10 cellular contexts compared by ENCODE assay signal in genomic region chr2:237227190-237227988, GRCh38.
DNase-seq lines count a peak whose midpoint lies in the region; ATAC-seq and TF ChIP-seq lines count a peak whose summit lies in the region.
"Had no signal": no experiment of that assay in that cellular context is flagged by ENCODE, and none has a peak within 500 bp of the region (broad histone marks: within the 10 kb centered on the region; RNA-seq: fewer than 3 reads in every experiment).

No MANE protein-coding gene starts in this region.

- WGBS in neuronal stem cell (ENCODE audit: extremely low coverage in 2 of 2, insufficient read length in 2 of 2, insufficient replicate concordance in 1 of 2), 2 donors, result no CpG with 5 or more reads among the region's 8 CpGs

- ATAC-seq in GM21529 (IDR thresholded peaks at IDR 0.05; ENCODE audit: unreplicated experiment) (no peak), HG02763 (IDR thresholded peaks at IDR 0.05; ENCODE audit: unreplicated experiment) (no peak)

- H3K27me3 ChIP-seq in AG04450 (ENCODE audit: control insufficient read depth, insufficient read depth, low read length) (no peaks in the 10 kb centered on the region), neuronal stem cell (ENCODE audit: control insufficient read depth in 3 of 3, insufficient read depth in 3 of 3, low read depth in 1 of 3, low read length in 3 of 3) (no peaks in the 10 kb centered on the region)

- peak overlapping the region; percentile 96 for H3K27ac ChIP-seq in AG04450 (ENCODE audit: low read depth, low read length)
- no peak overlapping the region for H3K27ac ChIP-seq in neuronal stem cell (replicated peaks; ENCODE audit: low read length)

- no peak overlapping the region for H4K8ac ChIP-seq in neuronal stem cell (ENCODE audit: low read depth, low read length)

- H3K79me1 ChIP-seq in neuronal stem cell (ENCODE audit: low read depth, low read length), result no peaks in the 10 kb centered on the region

- no peaks in the 10 kb centered on the region for H3K9me3 ChIP-seq in AG04450 (ENCODE audit: control insufficient read depth, insufficient read depth, low read length)
- H3K9me3 ChIP-seq in neuronal stem cell (replicated peaks in 1 of 2; ENCODE audit: control insufficient read depth in 2 of 2, insufficient read depth in 1 of 2, low read depth in 1 of 2, low read length in 2 of 2), result no peaks in the 10 kb centered on the region

- H2AFZ ChIP-seq in neuronal stem cell (ENCODE audit: low read length), result no peak overlapping the region

- CTCF ChIA-PET in AG04450 (lab: Charles Lee), result interaction anchor here (1.1 kb wide), 1 partner anchor 141 kb away, joined by 3 read pairs; the partner anchor contains the start of gene COPS8

- no peaks in the 10 kb centered on the region for H3K36me3 ChIP-seq in neuronal stem cell (replicated peaks in 1 of 2; ENCODE audit: control insufficient read depth in 2 of 2, insufficient read depth in 2 of 2, low read length in 2 of 2)

- no peak for TF ChIP-seq CTCF in AG04450 (IDR thresholded peaks at IDR 0.05; ENCODE audit: low read depth, low read length)

- H3K4me3 ChIP-seq in AG04450 (ENCODE audit: low read depth, low read length), result no peak overlapping the region
- no peak overlapping the region for H3K4me3 ChIP-seq in neuronal stem cell (ENCODE audit: low read length in 2 of 2)

- no peak overlapping the region for H3K14ac ChIP-seq in neuronal stem cell (ENCODE audit: low read length)

- H3K18ac ChIP-seq in neuronal stem cell (ENCODE audit: low read length), result no peak overlapping the region

- no peak overlapping the region for H2BK5ac ChIP-seq in neuronal stem cell (ENCODE audit: low read length)

- no peaks in the 10 kb centered on the region for H3K4me1 ChIP-seq in neuronal stem cell (ENCODE audit: control insufficient read depth in 2 of 2, insufficient read depth in 1 of 2, low read depth in 1 of 2, low read length in 2 of 2)

- H3K4me2 ChIP-seq in neuronal stem cell (ENCODE audit: insufficient read depth, low read length, poor library complexity, severe bottlenecking), result no peak overlapping the region

- no peak overlapping the region for H3K23ac ChIP-seq in neuronal stem cell (ENCODE audit: low read depth, low read length, poor library complexity)

- no peak overlapping the region for H3K4ac ChIP-seq in neuronal stem cell (ENCODE audit: low read length)

- no peak overlapping the region for H3K9ac ChIP-seq in neuronal stem cell (ENCODE audit: low read depth, low read length, poor library complexity)

- no peak overlapping the region for H2BK15ac ChIP-seq in neuronal stem cell (ENCODE audit: low read length)

- H4K91ac ChIP-seq in neuronal stem cell (ENCODE audit: low read depth, low read length, poor library complexity), result no peak overlapping the region

- H2BK12ac ChIP-seq in neuronal stem cell (ENCODE audit: low read length), result no peak overlapping the region

- peak; percentile 82 for DNase-seq in AG04450 (ENCODE audit: low read depth, low spot score)
- DNase-seq in LHCN-M2 (ENCODE audit: low read depth), result peak; percentile 97
- peak; percentile 93 for DNase-seq in amniotic epithelial cell (ENCODE audit: low read depth)
- DNase-seq in kidney tubule cell (ENCODE audit: low spot score), result peak; percentile 98
- DNase-seq in NCI-H1436 (lab: John Stamatoyannopoulos, UW), result no peak
- DNase-seq in neuronal stem cell (ENCODE audit: low spot score), result no peak
- DNase-seq: COR-L47, erythroblast had no signal

- no peak overlapping the region for H2AK5ac ChIP-seq in neuronal stem cell (ENCODE audit: low read depth, low read length)

- POLR2A ChIA-PET in AG04450 (lab: Yijun Ruan, JAX), result interaction anchor here (0.7 to 1.5 kb wide), 10 partner anchors 25 to 183 kb away, joined by 3 to 10 read pairs (median 5); no protein-coding TSS in a partner anchor

- no peak overlapping the region for H2BK120ac ChIP-seq in neuronal stem cell (ENCODE audit: low read depth, low read length)

Comparison
In these comparisons a context has a peak if more than half of its experiments do, and no peak if none do; other contexts are left out.
1. DNase-seq: peak in AG04450 (single experiment), LHCN-M2 (single experiment), amniotic epithelial cell (single experiment) and kidney tubule cell (single experiment); none in NCI-H1436 (single experiment) and neuronal stem cell (single experiment).